8 cellular contexts compared by ENCODE assay signal in the genomic region with DNA sequence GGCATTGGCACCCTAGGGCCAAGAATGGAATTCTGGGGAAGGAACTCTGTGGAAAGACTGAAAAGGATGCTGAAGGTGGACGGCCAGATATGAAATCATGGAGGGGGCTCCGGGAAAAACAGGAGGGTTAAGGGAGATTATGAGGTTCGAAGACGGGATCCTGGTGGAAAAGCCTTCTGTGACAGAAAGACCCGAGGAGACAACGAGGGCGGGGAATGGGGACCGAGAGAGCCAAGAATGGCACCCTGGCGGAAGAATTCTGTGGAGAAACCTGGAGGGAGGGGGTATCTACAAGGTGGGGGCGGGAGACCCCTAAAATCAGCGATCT. TPM values are rescaled to one million over a fixed set of nuclear protein-coding genes. Genes with fewer than 3 reads are reported as not detected.
DNase-seq lines count a peak whose midpoint lies in the region; ATAC-seq and TF ChIP-seq lines count a peak whose summit lies in the region.

No MANE protein-coding gene starts in this region.

- H3K4me1 ChIP-seq in SJCRH30 (peaks cover 2% of the 10 kb centered on the region; the same call in 1 of the 2 replicates), spleen (peaks cover 15 to 64% (median 45%) of the 10 kb centered on the region in 6 donors)

- peaks cover 19% of the 10 kb centered on the region for H3K36me3 ChIP-seq in H7 (replicated peaks; ENCODE audit: control insufficient read depth, insufficient read depth, low read length)
- H3K36me3 ChIP-seq in SJCRH30: peaks cover 41% of the 10 kb centered on the region
- H3K36me3 ChIP-seq in spleen: peaks cover 4 to 59% (median 28%) of the 10 kb centered on the region in 6 donors

- 0 to 2% (median 1%) methylated on average over 11 of the region's 11 CpGs for WGBS in spleen, 5 donors

- H3K4me3 ChIP-seq in H7 (ENCODE audit: insufficient read depth, low read depth, low read length) (peak overlapping the region; percentile 87), SJCRH30 (peak overlapping the region; percentile 80), foreskin fibroblast (ENCODE audit: low read depth in 1 of 2, low read length in 2 of 2) (peak overlapping the region; percentile 79 to 81), spleen (peak overlapping the region; percentile 64 to 94 (median 82))

- no peak for TF ChIP-seq POLR2A in spleen (IDR thresholded peaks at IDR 0.05)

- no peak for DNase-seq in H7
- DNase-seq in SJCRH30: no peak
- no peak for DNase-seq in foreskin fibroblast
- no peak for DNase-seq in spleen
- DNase-seq in DMS114 treated with DMSO at 0.1 percent for 48 hours (lab: John Stamatoyannopoulos, UW; ENCODE audit: unreplicated experiment): no peak
- no peak for DNase-seq in DMS79 treated with DMSO at 0.1 percent for 48 hours (lab: John Stamatoyannopoulos, UW)

- no peak for TF ChIP-seq CTCF in foreskin fibroblast (IDR thresholded peaks at IDR 0.05; ENCODE audit: low read depth, low read length)
- no peak for TF ChIP-seq CTCF in spleen (IDR thresholded peaks at IDR 0.05 in 8 of 11, conservative IDR thresholded peaks at IDR 0.05 in 3 of 11)

- H3K27ac ChIP-seq in SJCRH30 (peak overlapping the region; percentile 74; the same call in 1 of the 2 replicates), spleen (peak overlapping the region; percentile 43 to 89 (median 76))

- intact Hi-C loops in spleen (cut with DNase I; ENCODE audit: low total_unique reads): loop anchor here (10.0 kb wide), 1 partner anchor 155 kb away; no protein-coding TSS in a partner anchor

- H3K9me3 ChIP-seq in SJCRH30 (replicated peaks) (no peaks in the 10 kb centered on the region), spleen (no peaks in the 10 kb centered on the region)

- ATAC-seq in HG02938 (IDR thresholded peaks at IDR 0.05; ENCODE audit: unreplicated experiment) (no peak), HG03025 (IDR thresholded peaks at IDR 0.05; ENCODE audit: low FRiP score, unreplicated experiment) (no peak)

- H3K27me3 ChIP-seq in H7 (ENCODE audit: control insufficient read depth, insufficient read depth, low read length): no peaks in the 10 kb centered on the region
- H3K27me3 ChIP-seq in SJCRH30: no peaks in the 10 kb centered on the region
- H3K27me3 ChIP-seq in spleen (replicated peaks in 1 of 7): no peaks in the 10 kb centered on the region

RNA-seq across cellular contexts. Expression of gene TRMT6, which starts 0.4 kb away (rescaled TPM):
- 9.8 and 10.3 TPM in 2 replicates for total RNA-seq in H7 (2014; rRNA removed; shearing (Covaris generic))
- 39.6 and 47.1 TPM in 2 replicates for total RNA-seq in SJCRH30 (2014; rRNA removed; shearing (Covaris generic))
- 10 to 100 TPM in 6 of 7 donors, 1 to 10 TPM in 1; 8.5 to 15.2 (median 11.4) TPM for total RNA-seq in spleen
- polyA plus RNA-seq in spleen: 10 to 100 TPM; 10.2 to 12.7 (median 10.4) TPM

RNA-seq across cellular contexts. Expression of gene MCM8, which starts 0.5 kb away (rescaled TPM):
- 26.8 and 32.5 TPM in 2 replicates for total RNA-seq in H7 (2014; rRNA removed; shearing (Covaris generic))
- total RNA-seq in SJCRH30 (2014; rRNA removed; shearing (Covaris generic)): 54.7 and 61.2 TPM in 2 replicates
- total RNA-seq in spleen: 1 to 10 TPM; 5.4 to 7.9 (median 6.2) TPM
- polyA plus RNA-seq in spleen: 1 to 10 TPM; 1.7 to 3.1 (median 3.1) TPM

RNA-seq across cellular contexts. Expression of gene CHGB, which starts 38.6 kb away (rescaled TPM):
- 0.80 and 1.1 TPM in 2 replicates for total RNA-seq in H7 (2014; rRNA removed; shearing (Covaris generic))
- 0.08 TPM in 1 of 2 replicates, not detected in the other for total RNA-seq in SJCRH30 (2014; rRNA removed; shearing (Covaris generic))
- total RNA-seq in spleen: under 1 TPM in 2 of 7 donors, not detected in 5; 0.13 to 0.19 TPM
- polyA plus RNA-seq in spleen: under 1 TPM; 0.03 to 0.09 (median 0.07) TPM

RNA-seq across cellular contexts. Expression of gene CRLS1, which starts 56.0 kb away (rescaled TPM):
- total RNA-seq in H7 (2014; rRNA removed; shearing (Covaris generic)): 62.9 and 65.1 TPM in 2 replicates
- 81.9 and 85.6 TPM in 2 replicates for total RNA-seq in SJCRH30 (2014; rRNA removed; shearing (Covaris generic))
- 10 to 100 TPM; 15.6 to 30.5 (median 24.1) TPM for total RNA-seq in spleen
- 10 to 100 TPM; 40.6 to 43.1 (median 41.2) TPM for polyA plus RNA-seq in spleen
